In the genomic region with DNA sequence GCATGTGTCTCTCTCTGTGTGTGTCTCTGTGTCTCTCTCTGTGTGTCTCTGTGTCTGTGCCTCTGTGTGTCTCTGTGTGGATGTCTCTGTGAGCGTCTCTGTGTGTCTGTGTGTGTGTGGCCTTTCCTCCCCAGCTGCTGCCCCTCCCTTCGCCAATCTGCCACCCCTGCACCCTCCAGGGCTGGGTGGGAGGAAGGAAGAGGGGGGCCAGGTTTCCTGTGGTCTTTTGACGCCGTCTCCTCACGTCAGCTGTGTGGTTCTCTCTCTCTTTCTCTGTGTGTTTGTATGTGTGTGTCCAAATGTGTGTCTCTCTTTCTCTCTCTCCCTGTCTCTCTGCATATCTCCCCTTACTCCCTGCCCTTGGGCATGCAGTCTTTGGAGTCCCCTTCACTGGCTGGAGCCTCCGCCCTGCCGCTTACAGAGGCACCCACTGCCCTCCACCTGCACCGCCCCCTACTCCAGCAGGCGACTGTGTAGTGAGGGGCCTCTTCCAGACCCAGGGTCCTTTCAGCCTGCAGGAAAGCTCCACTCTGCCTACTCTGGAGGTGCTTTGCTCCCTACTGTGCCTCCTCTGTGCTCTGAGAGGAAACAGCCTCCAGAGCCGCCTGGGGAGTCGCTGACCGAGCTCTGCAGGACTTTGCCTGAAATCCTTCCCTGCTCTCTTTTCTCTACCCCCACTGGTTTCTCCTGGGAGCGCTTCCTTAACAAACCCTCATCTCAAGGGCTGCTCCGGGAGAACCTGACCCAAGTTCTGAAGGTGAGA, we compare ENCODE assay signal across 15 cellular contexts. TPM values are rescaled to one million over a fixed set of nuclear protein-coding genes. Genes with fewer than 3 reads are reported as not detected.
DNase-seq lines count a peak whose midpoint lies in the region; ATAC-seq and TF ChIP-seq lines count a peak whose summit lies in the region.
"Had no signal": no experiment of that assay in that cellular context is flagged by ENCODE, and none has a peak within 500 bp of the region (broad histone marks: within the 10 kb centered on the region; RNA-seq: fewer than 3 reads in every experiment).

No MANE protein-coding gene starts in this region.

- no peak overlapping the region for H3K4me3 ChIP-seq in CD4-positive, CD25-positive, alpha-beta regulatory T cell (ENCODE audit: low read depth, low read length)
- H3K4me3 ChIP-seq: SJCRH30 had no signal

- in situ Hi-C loops in KBM-7 (cut with MboI; ENCODE audit: low pct_unique_long_range_greater_than_20kb, low sequenced_read_pairs), result no loop called here

- H3K27me3 ChIP-seq in CD4-positive, CD25-positive, alpha-beta regulatory T cell (ENCODE audit: control insufficient read depth, insufficient read depth, low read length), result no peaks in the 10 kb centered on the region
- H3K27me3 ChIP-seq: SJCRH30 had no signal

- peak in 2 of 3 donors; percentile 9 to 38 for DNase-seq in CD4-positive, CD25-positive, alpha-beta regulatory T cell
- peak; percentile 66 for DNase-seq in KBM-7
- peak; percentile 49 for DNase-seq in activated T-cell treated with anti-CD3 and anti-CD28 coated beads, Interleukin-2, amount 50 U/mL, for 24 hours
- peak; percentile 19 for DNase-seq in naive B cell
- no peak for DNase-seq in GM20000 (ENCODE audit: low spot score)
- DNase-seq in DMS53 (lab: John Stamatoyannopoulos, UW), result no peak
- DNase-seq: activated B cell treated with CpG ODN at 0.5 μM for 24 hours, dermis blood vessel endothelial cell, NCI-H1694 treated with DMSO at 0.1 percent for 48 hours, retina had no signal

- H3K36me3 ChIP-seq in CD4-positive, CD25-positive, alpha-beta regulatory T cell (ENCODE audit: control insufficient read depth, insufficient read depth, low read length), result no peaks in the 10 kb centered on the region
- H3K36me3 ChIP-seq: SJCRH30 had no signal

- no peak for TF ChIP-seq CTCF in GM20000 (IDR thresholded peaks at IDR 0.05; ENCODE audit: extremely low read depth, missing control alignments)

- no peak overlapping the region for H3K27ac ChIP-seq in CD4-positive, CD25-positive, alpha-beta regulatory T cell (ENCODE audit: insufficient read depth, low read length, poor library complexity, severe bottlenecking)
- H3K27ac ChIP-seq: C4-2B, SJCRH30 had no signal

- H3K9me3 ChIP-seq in CD4-positive, CD25-positive, alpha-beta regulatory T cell (ENCODE audit: control insufficient read depth in 2 of 2, low read length in 2 of 2), result no peaks in the 10 kb centered on the region
- H3K9me3 ChIP-seq: SJCRH30 had no signal

- no peaks in the 10 kb centered on the region for H3K36me3 Mint-ChIP-seq in CD4-positive, CD25-positive, alpha-beta regulatory T cell
- H3K36me3 Mint-ChIP-seq in activated T-cell treated with anti-CD3 and anti-CD28 coated beads, Interleukin-2, amount 50 U/mL, for 24 hours (ENCODE audit: low read depth), result no peaks in the 10 kb centered on the region
- H3K36me3 Mint-ChIP-seq in naive B cell, result peaks cover 0 to 4% of the 10 kb centered on the region in 2 donors
- H3K36me3 Mint-ChIP-seq: IgD-negative memory B cell had no signal

- H3K27ac Mint-ChIP-seq in CD4-positive, CD25-positive, alpha-beta regulatory T cell, result no peak overlapping the region
- no peak overlapping the region for H3K27ac Mint-ChIP-seq in activated T-cell treated with anti-CD3 and anti-CD28 coated beads, Interleukin-2, amount 50 U/mL, for 24 hours
- peak overlapping the region in 1 of 6 donors; percentile 43 for H3K27ac Mint-ChIP-seq in naive B cell
- H3K27ac Mint-ChIP-seq: activated B cell treated with CpG ODN at 0.5 μM for 24 hours, IgD-negative memory B cell had no signal

- H3K4me1 Mint-ChIP-seq in CD4-positive, CD25-positive, alpha-beta regulatory T cell, result no peaks in the 10 kb centered on the region
- peaks cover 10% of the 10 kb centered on the region for H3K4me1 Mint-ChIP-seq in activated T-cell treated with anti-CD3 and anti-CD28 coated beads, Interleukin-2, amount 50 U/mL, for 24 hours (ENCODE audit: low read depth)
- peaks cover 0 to 14% (median 4%) of the 10 kb centered on the region in 3 donors for H3K4me1 Mint-ChIP-seq in naive B cell
- H3K4me1 Mint-ChIP-seq: activated B cell treated with CpG ODN at 0.5 μM for 24 hours had no signal

- H3K4me3 Mint-ChIP-seq in CD4-positive, CD25-positive, alpha-beta regulatory T cell, result no peak overlapping the region
- no peak overlapping the region for H3K4me3 Mint-ChIP-seq in activated T-cell treated with anti-CD3 and anti-CD28 coated beads, Interleukin-2, amount 50 U/mL, for 24 hours
- H3K4me3 Mint-ChIP-seq in naive B cell, result no peak overlapping the region
- H3K4me3 Mint-ChIP-seq: activated B cell treated with CpG ODN at 0.5 μM for 24 hours had no signal

- H3K9me3 Mint-ChIP-seq in CD4-positive, CD25-positive, alpha-beta regulatory T cell, result peaks cover 0 to 2% (median 0%) of the 10 kb centered on the region in 7 donors
- H3K9me3 Mint-ChIP-seq in activated T-cell treated with anti-CD3 and anti-CD28 coated beads, Interleukin-2, amount 50 U/mL, for 24 hours, result no peaks in the 10 kb centered on the region
- H3K9me3 Mint-ChIP-seq in naive B cell, result peaks cover 0 to 5% (median 0%) of the 10 kb centered on the region in 7 donors
- H3K9me3 Mint-ChIP-seq: activated B cell treated with CpG ODN at 0.5 μM for 24 hours had no signal

- peak; percentile 39 to 76 for ATAC-seq in CD4-positive, CD25-positive, alpha-beta regulatory T cell (ENCODE audit: low read depth in 2 of 2)
- ATAC-seq in naive B cell (ENCODE audit: low read depth in 2 of 2) (peak; percentile 67 to 78), GM21381 (IDR thresholded peaks at IDR 0.05; ENCODE audit: unreplicated experiment) (no peak), GM21717 (IDR thresholded peaks at IDR 0.05; ENCODE audit: unreplicated experiment) (no peak)

- H3K4me1 ChIP-seq in CD4-positive, CD25-positive, alpha-beta regulatory T cell (ENCODE audit: control insufficient read depth, insufficient read depth, low read length, poor library complexity, severe bottlenecking), result peaks cover 9% of the 10 kb centered on the region
- H3K4me1 ChIP-seq: SJCRH30 had no signal

- H3K27me3 Mint-ChIP-seq in CD4-positive, CD25-positive, alpha-beta regulatory T cell, result peaks cover 4% of the 10 kb centered on the region
- peaks cover 4% of the 10 kb centered on the region for H3K27me3 Mint-ChIP-seq in activated T-cell treated with anti-CD3 and anti-CD28 coated beads, Interleukin-2, amount 50 U/mL, for 24 hours
- H3K27me3 Mint-ChIP-seq in naive B cell, result no peaks in the 10 kb centered on the region
- H3K27me3 Mint-ChIP-seq: activated B cell treated with CpG ODN at 0.5 μM for 24 hours had no signal

RNA-seq across cellular contexts. Expression of gene C10orf71, which starts 44.2 kb away (rescaled TPM):
- not detected for total RNA-seq in CD4-positive, CD25-positive, alpha-beta regulatory T cell
- not detected for polyA plus RNA-seq in CD4-positive, CD25-positive, alpha-beta regulatory T cell
- not detected for polyA plus RNA-seq in naive B cell (ENCODE audit: low read depth in 6 of 6)
- total RNA-seq: activated B cell treated with CpG ODN at 0.5 μM for 24 hours, dermis blood vessel endothelial cell had no signal
- polyA plus RNA-seq: IgD-negative memory B cell had no signal

Comparison
In these comparisons a context has a peak if more than half of its experiments do, and no peak if none do; other contexts are left out.
1. ATAC-seq: peak in CD4-positive, CD25-positive, alpha-beta regulatory T cell (2 of 2) and naive B cell (2 of 2); none in GM21381 (single experiment) and GM21717 (single experiment).
2. DNase-seq: peak in CD4-positive, CD25-positive, alpha-beta regulatory T cell (2 of 3), KBM-7 (single experiment), activated T-cell treated with anti-CD3 and anti-CD28 coated beads, Interleukin-2, amount 50 U/mL, for 24 hours (single experiment) and naive B cell (single experiment); none in GM20000 (single experiment) and DMS53 (single experiment).